35 cellular contexts compared by ENCODE assay signal in genomic region chr2:83873110-83873509, GRCh38.
"Had no signal": no experiment of that assay in that cellular context is flagged by ENCODE, and none has a peak within 500 bp of the region (broad histone marks: within the 10 kb centered on the region; RNA-seq: fewer than 3 reads in every experiment).

No MANE protein-coding gene starts in this region.

- H3K4me1 ChIP-seq: ascending aorta had no signal

- DNase-seq: activated B cell treated with CpG ODN at 0.5 μM for 24 hours; activated CD4-positive, alpha-beta memory T cell treated with anti-CD3 and anti-CD28 coated beads for 36 hours; activated CD4-positive, alpha-beta T cell treated with anti-CD3 and anti-CD28 coated beads for 4 hours; activated CD4-positive, alpha-beta T cell treated with anti-CD3 and anti-CD28 coated beads, Interleukin-2, amount 10 ng/mL, durations not matched to agents 24 days and 14 days; activated CD4-positive, alpha-beta T cell treated with anti-CD3 and anti-CD28 coated beads, Interleukin-2, amount 50 U/mL, for 1 hour; activated CD4-positive, alpha-beta T cell treated with anti-CD3 and anti-CD28 coated beads, Interleukin-2, amount 50 U/mL, for 4 hours; activated CD4-positive, CD25-positive, alpha-beta regulatory T cell treated with anti-CD3 and anti-CD28 coated beads, Interleukin-2, amount 50 U/mL, for 72 hours; activated CD8-positive, alpha-beta memory T cell treated with anti-CD3 and anti-CD28 coated beads, Interleukin-2, amount 50 U/mL, for 48 hours; activated CD8-positive, alpha-beta T cell treated with anti-CD3 and anti-CD28 coated beads for 36 hours; activated effector memory CD4-positive, alpha-beta T cell treated with Interleukin-2 at 50 U/mL for 16 hours; activated gamma-delta T cell; activated naive CD4-positive, alpha-beta T cell treated with anti-CD3 and anti-CD28 coated beads, Interleukin-2, amount 10 ng/mL, durations not matched to agents 7 days and 5 days; activated naive CD4-positive, alpha-beta T cell treated with Interleukin-2 at 50 U/mL for 16 hours; activated naive CD8-positive, alpha-beta T cell treated with anti-CD3 and anti-CD28 coated beads, Interleukin-2, amount 10 ng/mL, durations not matched to agents 7 days and 5 days; activated naive CD8-positive, alpha-beta T cell treated with anti-CD3 and anti-CD28 coated beads, Interleukin-2, amount 50 U/mL, for 24 hours; activated T-cell treated with anti-CD3 and anti-CD28 coated beads, Interleukin-2, amount 50 U/mL, for 24 hours; activated T-cell treated with anti-CD3 and anti-CD28 coated beads, Interleukin-2, amount 50 U/mL, for 48 hours; amygdala; anterior cingulate cortex; caudate nucleus; cerebellar nuclear complex; T-helper 1 cell; T-helper 2 cell; T-helper 9 cell had no signal

- H3K27me3 ChIP-seq: ascending aorta, cardiac muscle cell had no signal

- H3K36me3 Mint-ChIP-seq: activated CD4-positive, alpha-beta memory T cell treated with anti-CD3 and anti-CD28 coated beads for 36 hours; activated naive CD4-positive, alpha-beta T cell treated with anti-CD3 and anti-CD28 coated beads, Interleukin-2, amount 10 ng/mL, durations not matched to agents 7 days and 5 days; activated naive CD4-positive, alpha-beta T cell treated with anti-CD3 and anti-CD28 coated beads, Interleukin-2, amount 50 U/mL, for 24 hours; activated naive CD8-positive, alpha-beta T cell; activated naive CD8-positive, alpha-beta T cell treated with anti-CD3 and anti-CD28 coated beads, Interleukin-2, amount 10 ng/mL, durations not matched to agents 7 days and 5 days had no signal

- H3K4me1 Mint-ChIP-seq: activated B cell treated with CpG ODN at 0.5 μM for 24 hours; activated CD4-positive, alpha-beta T cell treated with anti-CD3 and anti-CD28 coated beads, Interleukin-2, amount 10 ng/mL, durations not matched to agents 24 days and 14 days; activated naive CD4-positive, alpha-beta T cell treated with anti-CD3 and anti-CD28 coated beads, Interleukin-2, amount 10 ng/mL, durations not matched to agents 7 days and 5 days; activated naive CD4-positive, alpha-beta T cell treated with anti-CD3 and anti-CD28 coated beads, Interleukin-2, amount 50 U/mL, for 24 hours; activated naive CD8-positive, alpha-beta T cell treated with anti-CD3 and anti-CD28 coated beads, Interleukin-2, amount 10 ng/mL, durations not matched to agents 7 days and 5 days; activated naive CD8-positive, alpha-beta T cell treated with anti-CD3 and anti-CD28 coated beads, Interleukin-2, amount 50 U/mL, for 24 hours; brain; central memory CD8-positive, alpha-beta T cell had no signal

- FAIRE-seq: TTC549 had no signal

- H3K4me3 Mint-ChIP-seq: activated B cell treated with CpG ODN at 0.5 μM for 24 hours; activated CD4-positive, alpha-beta memory T cell treated with anti-CD3 and anti-CD28 coated beads for 36 hours; activated CD4-positive, alpha-beta T cell treated with anti-CD3 and anti-CD28 coated beads, Interleukin-2, amount 10 ng/mL, durations not matched to agents 24 days and 14 days; activated CD8-positive, alpha-beta T cell treated with anti-CD3 and anti-CD28 coated beads for 36 hours; activated naive CD4-positive, alpha-beta T cell treated with anti-CD3 and anti-CD28 coated beads, Interleukin-2, amount 10 ng/mL, durations not matched to agents 7 days and 5 days; activated naive CD4-positive, alpha-beta T cell treated with anti-CD3 and anti-CD28 coated beads, Interleukin-2, amount 50 U/mL, for 24 hours; activated naive CD8-positive, alpha-beta T cell; activated naive CD8-positive, alpha-beta T cell treated with anti-CD3 and anti-CD28 coated beads, Interleukin-2, amount 10 ng/mL, durations not matched to agents 7 days and 5 days; activated naive CD8-positive, alpha-beta T cell treated with anti-CD3 and anti-CD28 coated beads, Interleukin-2, amount 50 U/mL, for 24 hours; activated T-cell treated with anti-CD3 and anti-CD28 coated beads, Interleukin-2, amount 50 U/mL, for 24 hours; brain; central memory CD8-positive, alpha-beta T cell; T-helper 1 cell treated with Interleukin-12 subunit alpha and Interleukin-12 subunit beta and Interleukin-4 antibody, amounts not matched to agents 30 μg/mL and 1 μg/mL, for 36 hours; T-helper 2 cell treated with Interferon-gamma antibody and Interleukin-4, amounts not matched to agents 5 μg/mL and 100 μg/mL, for 36 hours had no signal

- H3K27ac ChIP-seq: ascending aorta, cardiac muscle cell, VCaP had no signal

- ATAC-seq: activated CD8-positive, alpha-beta T cell treated with anti-CD3 and anti-CD28 coated beads for 36 hours; activated naive CD8-positive, alpha-beta T cell treated with anti-CD3 and anti-CD28 coated beads, Interleukin-2, amount 50 U/mL, for 24 hours had no signal

- H3K36me3 ChIP-seq: ascending aorta, cardiac muscle cell had no signal

- H3K27me3 Mint-ChIP-seq: activated B cell treated with CpG ODN at 0.5 μM for 24 hours; activated CD4-positive, alpha-beta memory T cell treated with anti-CD3 and anti-CD28 coated beads for 36 hours; activated CD4-positive, alpha-beta T cell treated with anti-CD3 and anti-CD28 coated beads, Interleukin-2, amount 10 ng/mL, durations not matched to agents 24 days and 14 days; activated CD8-positive, alpha-beta T cell treated with anti-CD3 and anti-CD28 coated beads for 36 hours; activated naive CD4-positive, alpha-beta T cell treated with anti-CD3 and anti-CD28 coated beads, Interleukin-2, amount 10 ng/mL, durations not matched to agents 7 days and 5 days; activated naive CD4-positive, alpha-beta T cell treated with anti-CD3 and anti-CD28 coated beads, Interleukin-2, amount 50 U/mL, for 24 hours; activated naive CD8-positive, alpha-beta T cell; activated naive CD8-positive, alpha-beta T cell treated with anti-CD3 and anti-CD28 coated beads, Interleukin-2, amount 10 ng/mL, durations not matched to agents 7 days and 5 days; activated naive CD8-positive, alpha-beta T cell treated with anti-CD3 and anti-CD28 coated beads, Interleukin-2, amount 50 U/mL, for 24 hours; activated T-cell treated with anti-CD3 and anti-CD28 coated beads, Interleukin-2, amount 50 U/mL, for 24 hours; central memory CD8-positive, alpha-beta T cell had no signal

- H3K27ac Mint-ChIP-seq: activated B cell treated with CpG ODN at 0.5 μM for 24 hours; activated CD4-positive, alpha-beta memory T cell treated with anti-CD3 and anti-CD28 coated beads for 36 hours; activated CD4-positive, alpha-beta T cell treated with anti-CD3 and anti-CD28 coated beads, Interleukin-2, amount 10 ng/mL, durations not matched to agents 24 days and 14 days; activated CD8-positive, alpha-beta T cell treated with anti-CD3 and anti-CD28 coated beads for 36 hours; activated naive CD4-positive, alpha-beta T cell treated with anti-CD3 and anti-CD28 coated beads, Interleukin-2, amount 10 ng/mL, durations not matched to agents 7 days and 5 days; activated naive CD4-positive, alpha-beta T cell treated with anti-CD3 and anti-CD28 coated beads, Interleukin-2, amount 50 U/mL, for 24 hours; activated naive CD8-positive, alpha-beta T cell; activated naive CD8-positive, alpha-beta T cell treated with anti-CD3 and anti-CD28 coated beads, Interleukin-2, amount 10 ng/mL, durations not matched to agents 7 days and 5 days; activated naive CD8-positive, alpha-beta T cell treated with anti-CD3 and anti-CD28 coated beads, Interleukin-2, amount 50 U/mL, for 24 hours; activated T-cell treated with anti-CD3 and anti-CD28 coated beads, Interleukin-2, amount 50 U/mL, for 24 hours; activated T-helper 2 cell treated with anti-CD3 and anti-CD28 coated beads, Interferon-gamma antibody, Interleukin-2, Interleukin-4, amounts not matched to agents 10 μg/mL and 5 μg/mL and 100 μg/mL, durations not matched to agents 14 hours and 24 hours and 36 hours; brain; T-helper 1 cell treated with Interleukin-12 subunit alpha and Interleukin-12 subunit beta and Interleukin-4 antibody, amounts not matched to agents 30 μg/mL and 1 μg/mL, for 36 hours; T-helper 2 cell treated with Interferon-gamma antibody and Interleukin-4, amounts not matched to agents 5 μg/mL and 100 μg/mL, for 36 hours had no signal

- H3K9me3 ChIP-seq: ascending aorta had no signal

- H3K4me3 ChIP-seq: ascending aorta, cardiac muscle cell had no signal
